20 cellular contexts compared by ENCODE assay signal in the genomic region with DNA sequence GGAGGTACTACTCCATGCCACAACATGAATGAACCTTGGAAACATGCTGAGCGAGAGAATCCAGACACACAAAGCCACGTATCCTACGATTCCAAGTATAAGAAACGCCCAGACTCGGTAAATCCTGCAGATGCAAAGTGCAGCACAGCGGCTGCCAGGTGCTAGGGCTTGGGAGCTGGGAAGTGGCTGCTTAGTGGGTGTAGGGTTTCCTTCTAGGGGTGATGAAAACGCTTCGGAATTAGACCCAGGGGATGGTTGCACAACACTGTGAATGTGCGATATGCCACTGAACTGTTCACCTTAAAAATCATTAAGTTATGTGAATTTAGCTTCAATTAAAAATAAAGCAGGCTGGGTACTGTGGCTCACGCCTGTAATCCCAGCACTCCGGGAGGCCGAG. TPM values are rescaled to one million over a fixed set of nuclear protein-coding genes. Genes with fewer than 3 reads are reported as not detected.
DNase-seq lines count a peak whose midpoint lies in the region; ATAC-seq, FAIRE-seq and TF ChIP-seq lines count a peak whose summit lies in the region.
"Had no signal": no experiment of that assay in that cellular context is flagged by ENCODE, and none has a peak within 500 bp of the region (broad histone marks: within the 10 kb centered on the region; RNA-seq: fewer than 3 reads in every experiment).

No MANE protein-coding gene starts in this region.

- peak overlapping the region; percentile 4 to 80 for H3K27ac ChIP-seq in thoracic aorta
- no peak overlapping the region for H3K27ac ChIP-seq in small intestine (ENCODE audit: low read depth in 1 of 2, low read length in 1 of 2)
- H3K27ac ChIP-seq in breast epithelium = no peak overlapping the region
- H3K27ac ChIP-seq: RWPE1 had no signal

- H3K4me1 ChIP-seq in thoracic aorta (ENCODE audit: control insufficient read depth in 1 of 2, low read depth in 2 of 2) (peaks cover 34 to 87% of the 10 kb centered on the region in 2 donors), small intestine (ENCODE audit: control insufficient read depth in 2 of 2, insufficient read depth in 1 of 2, low read depth in 1 of 2, low read length in 1 of 2) (peaks cover 0 to 3% of the 10 kb centered on the region in 2 donors), breast epithelium (peaks cover 0 to 8% of the 10 kb centered on the region in 2 donors)

- H3K4me3 ChIP-seq in thoracic aorta (no peak overlapping the region), small intestine (ENCODE audit: low read depth in 1 of 2, low read length in 2 of 2) (no peak overlapping the region), breast epithelium (no peak overlapping the region)

- TF ChIP-seq CTCF in thoracic aorta (IDR thresholded peaks at IDR 0.05) (no peak), breast epithelium (IDR thresholded peaks at IDR 0.05) (no peak)

- H3K27me3 ChIP-seq in thoracic aorta (replicated peaks; ENCODE audit: insufficient read depth) (no peaks in the 10 kb centered on the region), small intestine (ENCODE audit: control insufficient read depth in 2 of 2, insufficient read depth in 2 of 2, low read length in 2 of 2) (no peaks in the 10 kb centered on the region), breast epithelium (no peaks in the 10 kb centered on the region)

- TF ChIP-seq POLR2A in breast epithelium (IDR thresholded peaks at IDR 0.05) = no peak

- H3K36me3 ChIP-seq in thoracic aorta = no peaks in the 10 kb centered on the region
- H3K36me3 ChIP-seq in small intestine (ENCODE audit: control insufficient read depth in 2 of 2, insufficient read depth in 2 of 2, low read length in 2 of 2) = no peaks in the 10 kb centered on the region
- H3K36me3 ChIP-seq in breast epithelium = no peaks in the 10 kb centered on the region

- ATAC-seq in thoracic aorta (ENCODE audit: insufficient number of reproducible peaks, low FRiP score, low read depth) = no peak
- ATAC-seq: activated CD4-positive, alpha-beta T cell treated with anti-CD3 and anti-CD28 coated beads for 36 hours; stimulated activated naive B cell treated with anti-CD40 and anti-IgM and Interleukin-4, amounts not matched to agents 10 μg/mL and 1 μg/mL and 100 μg/mL, for 72 hours had no signal

- no peak for FAIRE-seq in small intestine (lab: Jason Lieb, UNC)
- FAIRE-seq: GM12892 had no signal

- H3K9me3 ChIP-seq in thoracic aorta = no peaks in the 10 kb centered on the region
- no peaks in the 10 kb centered on the region for H3K9me3 ChIP-seq in small intestine (ENCODE audit: control insufficient read depth, low read depth)
- no peaks in the 10 kb centered on the region for H3K9me3 ChIP-seq in breast epithelium

- intact Hi-C loops in breast epithelium (cut with DNase I; ENCODE audit: low total_unique reads) = no loop called here

- WGBS in small intestine, 3 donors = 95 to 96% (median 96%) methylated on average over 12 of the region's 12 CpGs

- DNase-seq in activated CD8-positive, alpha-beta memory T cell treated with anti-CD3 and anti-CD28 coated beads for 24 hours = peak; percentile 4
- no peak for DNase-seq in activated CD8-positive, alpha-beta memory T cell treated with anti-CD3 and anti-CD28 coated beads, Interleukin-2, amount 50 U/mL, for 48 hours
- DNase-seq in NCI-H2107 (lab: John Stamatoyannopoulos, UW) = peak; percentile 75
- peak; percentile 38 for DNase-seq in left kidney (ENCODE audit: low read depth, low spot score)
- DNase-seq in thoracic aorta (ENCODE audit: low spot score) = no peak
- DNase-seq in small intestine = no peak
- DNase-seq in H4 (ENCODE audit: low spot score) = no peak
- DNase-seq in breast epithelium (ENCODE audit: low spot score in 2 of 2) = no peak
- DNase-seq: activated CD4-positive, alpha-beta T cell treated with anti-CD3 and anti-CD28 coated beads for 36 hours; activated gamma-delta T cell; amniotic stem cell; central memory CD4-positive, alpha-beta T cell; DMS 273 treated with DMSO at 0.1 percent for 48 hours; effector memory CD4-positive, alpha-beta T cell; GF-D8; NCI-H1694; nephron progenitor cell; stimulated activated naive B cell treated with anti-CD40 and anti-IgM and Interleukin-4, amounts not matched to agents 10 μg/mL and 1 μg/mL and 100 μg/mL, for 72 hours had no signal

RNA-seq across cellular contexts. Expression of a gene that starts 24.6 kb away (rescaled TPM):
- total RNA-seq in thoracic aorta (10 to 100 TPM; 44.1 to 83.8 TPM), breast epithelium (10 to 100 TPM; 10.9 to 14.4 (median 12.0) TPM)
- 10 to 100 TPM in 1 of 3 donors, 1 to 10 TPM in 2; 4.3 to 10.7 (median 7.9) TPM for polyA plus RNA-seq in small intestine
- 3.9 and 5.1 TPM in 2 replicates for total RNA-seq in H4 (2014; rRNA removed; shearing (Covaris generic))

Comparison
In these comparisons a context has a peak if more than half of its experiments do, and no peak if none do; other contexts are left out.
1. DNase-seq: peak in activated CD8-positive, alpha-beta memory T cell treated with anti-CD3 and anti-CD28 coated beads for 24 hours (single experiment), NCI-H2107 (single experiment) and left kidney (single experiment); none in activated CD8-positive, alpha-beta memory T cell treated with anti-CD3 and anti-CD28 coated beads, Interleukin-2, amount 50 U/mL, for 48 hours (single experiment), thoracic aorta (single experiment), small intestine (single experiment), H4 (single experiment) and breast epithelium (0 of 2).
2. H3K27ac ChIP-seq: peak in thoracic aorta (2 of 2); none in small intestine (0 of 2) and breast epithelium (0 of 2).